In the genomic region with DNA sequence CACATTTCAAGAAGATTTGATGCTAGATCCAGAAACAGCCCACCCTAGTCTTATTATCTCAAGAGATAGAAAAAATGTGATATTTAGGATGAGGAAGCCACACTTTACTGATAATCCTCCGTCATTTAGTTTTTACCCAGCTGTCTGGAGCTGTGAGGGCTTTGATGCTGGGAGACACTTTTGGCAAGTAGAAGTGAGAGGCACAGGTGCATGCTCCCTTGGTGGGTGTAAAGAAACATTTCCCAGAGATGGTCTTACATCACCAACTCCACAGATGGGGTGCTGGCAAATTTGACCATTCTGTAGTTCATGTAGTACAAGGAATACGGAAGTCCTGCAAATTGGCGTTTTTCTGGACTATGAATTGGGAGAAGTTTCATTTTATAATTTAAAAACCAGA, we compare ENCODE assay signal across 20 cellular contexts. TPM values are rescaled to one million over a fixed set of nuclear protein-coding genes. Genes with fewer than 3 reads are reported as not detected.
DNase-seq lines count a peak whose midpoint lies in the region; ATAC-seq, FAIRE-seq and TF ChIP-seq lines count a peak whose summit lies in the region.
"Had no signal": no experiment of that assay in that cellular context is flagged by ENCODE, and none has a peak within 500 bp of the region (broad histone marks: within the 10 kb centered on the region; RNA-seq: fewer than 3 reads in every experiment).

No MANE protein-coding gene starts in this region.

- H2AFZ ChIP-seq in OCI-LY7 (ENCODE audit: low read length): peak overlapping the region; percentile 57; the same call in 1 of the 2 replicates

- POLR2A ChIA-PET in OCI-LY7 (lab: Charles Lee): interaction anchor here (0.7 to 4.6 kb wide), 8 partner anchors 8 to 341 kb away, joined by 3 to 38 read pairs (median 4); partner anchors contain the start of gene TRIM61

- no peaks in the 10 kb centered on the region; the same call in 1 of the 2 replicates for H3K9me2 ChIP-seq in OCI-LY7 (ENCODE audit: insufficient read depth, low read length)

- peak overlapping the region; percentile 41 for H3K27ac ChIP-seq in OCI-LY7 (ENCODE audit: low read depth, low read length, poor library complexity, severe bottlenecking)
- H3K27ac ChIP-seq: 22Rv1, BLaER1, C4-2B had no signal

- BruUV-seq in OCI-LY7 (replicated peaks; lab: Mats Ljungman, UMichigan): no TSS peak

- peak overlapping the region; percentile 12 for H3K4me3 ChIP-seq in OCI-LY7 (ENCODE audit: low read depth, low read length, poor library complexity, severe bottlenecking)
- H3K4me3 ChIP-seq: BLaER1, GM23338 had no signal

- H3K79me2 ChIP-seq in OCI-LY7 (ENCODE audit: insufficient read depth, low read depth, low read length): no peaks in the 10 kb centered on the region

- H3K4me2 ChIP-seq in OCI-LY7 (ENCODE audit: low read length): peak overlapping the region; percentile 46
- H3K4me2 ChIP-seq: BLaER1, GM23338 had no signal

- FAIRE-seq in GM18507 (lab: Jason Lieb, UNC): peak; percentile 15
- FAIRE-seq: A204.1, G401.6, GM19239 had no signal

- H3K4me1 ChIP-seq in OCI-LY7 (ENCODE audit: insufficient read depth, low read length, poor library complexity, severe bottlenecking): peaks cover 36% of the 10 kb centered on the region
- H3K4me1 ChIP-seq: Caco-2 had no signal

- intact Hi-C loops in OCI-LY7 (cut with micrococcal nuclease; ENCODE audit: unreplicated experiment): loop anchor here (2.0 to 10.0 kb wide), 2 partner anchors 28 to 376 kb away; partner anchors contain the start of genes MSMO1 and TRIM61

- peak; percentile 33 for ATAC-seq in GM21515 (IDR thresholded peaks at IDR 0.05; ENCODE audit: unreplicated experiment)
- ATAC-seq in HG02798 (IDR thresholded peaks at IDR 0.05; ENCODE audit: poor library complexity, unreplicated experiment): peak; percentile 61
- no peak for ATAC-seq in HG03039 (IDR thresholded peaks at IDR 0.05; ENCODE audit: unreplicated experiment)
- ATAC-seq: CD8-positive, alpha-beta T cell had no signal

- CTCF ChIA-PET in OCI-LY7 (lab: Charles Lee; ENCODE audit: unreplicated experiment): interaction anchor here (0.7 to 2.3 kb wide), 3 partner anchors 12 to 24 kb away, joined by 3 to 7 read pairs (median 3); no protein-coding TSS in a partner anchor

- DNase-seq in GM18507 (ENCODE audit: extremely low spot score, insufficient read length, low read depth): no peak
- peak; percentile 50 for DNase-seq in OCI-LY7 (ENCODE audit: low spot score)
- DNase-seq in superior temporal gyrus (ENCODE audit: extremely low spot score): no peak
- DNase-seq in NK-92 treated with Interleukin-12 subunit alpha and Interleukin-12 subunit beta, amount 100 ng/mL, for 24 hours (lab: John Stamatoyannopoulos, UW): no peak
- DNase-seq: CD4-positive, CD25-positive, alpha-beta regulatory T cell; CD8-positive, alpha-beta T cell; DMS153; DND-41 had no signal

- TF ChIP-seq CTCF in OCI-LY7 (conservative IDR thresholded peaks at IDR 0.05; ENCODE audit: low read length): no peak

- no peaks in the 10 kb centered on the region for H3K36me3 ChIP-seq in OCI-LY7 (ENCODE audit: insufficient read depth, low read length)
- H3K36me3 ChIP-seq: BLaER1 had no signal

- no peaks in the 10 kb centered on the region for H3K9me3 ChIP-seq in OCI-LY7 (ENCODE audit: low read length)
- H3K9me3 ChIP-seq: BLaER1, Caco-2 had no signal

- no peaks in the 10 kb centered on the region for H4K20me1 ChIP-seq in OCI-LY7 (ENCODE audit: insufficient read depth, low read length)
- H4K20me1 ChIP-seq: BLaER1 had no signal

RNA-seq across cellular contexts. Expression of gene TRIM61, which starts 28.5 kb away (rescaled TPM):
- 2.8 and 3.1 TPM in 2 replicates for total RNA-seq in OCI-LY7 (2014; rRNA removed; shearing (Covaris generic))
- total RNA-seq in OCI-LY7 (2022): 5.2 and 6.1 TPM in 2 replicates
- total RNA-seq: Caco-2, H4 had no signal
